8 cellular contexts compared by ENCODE assay signal in genomic region chr6:33080127-33081089, GRCh38. TPM values are rescaled to one million over a fixed set of nuclear protein-coding genes. Genes with fewer than 3 reads are reported as not detected.
DNase-seq lines count a peak whose midpoint lies in the region; ATAC-seq and TF ChIP-seq lines count a peak whose summit lies in the region.

No MANE protein-coding gene starts in this region.

- H3K4me3 ChIP-seq in iPS-18c (ENCODE audit: insufficient read depth, low read depth, low read length): peak overlapping the region; percentile 62

- H3K9me3 Mint-ChIP-seq in brain: peaks cover 0 to 2% (median 0%) of the 10 kb centered on the region in 5 experiments
- H3K9me3 Mint-ChIP-seq in activated naive CD4-positive, alpha-beta T cell treated with anti-CD3 and anti-CD28 coated beads, Interleukin-2, amount 10 ng/mL, durations not matched to agents 7 days and 5 days: no peaks in the 10 kb centered on the region

- no peaks in the 10 kb centered on the region for H3K9me3 ChIP-seq in iPS-18c (ENCODE audit: control insufficient read depth, insufficient read depth, low read length)

- peak overlapping the region in 2 of 5 experiments; percentile 84 to 88 for H3K27ac Mint-ChIP-seq in brain
- H3K27ac Mint-ChIP-seq in activated naive CD4-positive, alpha-beta T cell treated with anti-CD3 and anti-CD28 coated beads, Interleukin-2, amount 10 ng/mL, durations not matched to agents 7 days and 5 days: no peak overlapping the region

- intact Hi-C loops in sciatic nerve (cut with DNase I): loop anchor here (5.0 kb wide), 1 partner anchor 68 kb away; no protein-coding TSS in a partner anchor

- peaks cover 46% of the 10 kb centered on the region for H3K27me3 Mint-ChIP-seq in brain
- H3K27me3 Mint-ChIP-seq in activated naive CD4-positive, alpha-beta T cell treated with anti-CD3 and anti-CD28 coated beads, Interleukin-2, amount 10 ng/mL, durations not matched to agents 7 days and 5 days: peaks cover 57% of the 10 kb centered on the region

- H3K4me1 Mint-ChIP-seq in brain: peaks cover 31% of the 10 kb centered on the region
- peaks cover 42% of the 10 kb centered on the region for H3K4me1 Mint-ChIP-seq in activated naive CD4-positive, alpha-beta T cell treated with anti-CD3 and anti-CD28 coated beads, Interleukin-2, amount 10 ng/mL, durations not matched to agents 7 days and 5 days

- TF ChIP-seq CTCF in brain (conservative IDR thresholded peaks at IDR 0.05): no peak

- CTCF ChIA-PET in activated naive CD4-positive, alpha-beta T cell treated with anti-CD3 and anti-CD28 coated beads, Interleukin-2, amount 10 ng/mL, durations not matched to agents 7 days and 5 days (lab: Charles Lee): interaction anchor here (0.9 to 1.9 kb wide), 2 partner anchors 35 to 66 kb away, joined by 3 to 4 read pairs; no protein-coding TSS in a partner anchor

- in situ Hi-C loops in KBM-7 (cut with MboI; ENCODE audit: low pct_unique_long_range_greater_than_20kb, low sequenced_read_pairs): no loop called here

- DNase-seq in sciatic nerve (ENCODE audit: low spot score): peak; percentile 81
- DNase-seq in KBM-7: no peak
- no peak for DNase-seq in SIG-M5 treated with dmso at 0.1 percent for 504 hours (lab: John Stamatoyannopoulos, UW; ENCODE audit: unreplicated experiment)
- DNase-seq in activated naive CD4-positive, alpha-beta T cell treated with anti-CD3 and anti-CD28 coated beads, Interleukin-2, amount 10 ng/mL, durations not matched to agents 7 days and 5 days: no peak

- H3K4me3 Mint-ChIP-seq in brain: peak overlapping the region; percentile 72 to 90 (median 86)
- H3K4me3 Mint-ChIP-seq in activated naive CD4-positive, alpha-beta T cell treated with anti-CD3 and anti-CD28 coated beads, Interleukin-2, amount 10 ng/mL, durations not matched to agents 7 days and 5 days: no peak overlapping the region

- H3K36me3 Mint-ChIP-seq in brain: no peaks in the 10 kb centered on the region
- H3K36me3 Mint-ChIP-seq in activated naive CD4-positive, alpha-beta T cell treated with anti-CD3 and anti-CD28 coated beads, Interleukin-2, amount 10 ng/mL, durations not matched to agents 7 days and 5 days: no peaks in the 10 kb centered on the region

- ATAC-seq in HG02571 (IDR thresholded peaks at IDR 0.05; ENCODE audit: unreplicated experiment): peak; percentile 36
- ATAC-seq in sciatic nerve: peak; percentile 92
- ATAC-seq in HG03432 (IDR thresholded peaks at IDR 0.05; ENCODE audit: unreplicated experiment): no peak

RNA-seq across cellular contexts. Expression of gene HLA-DPB1, which starts 4.6 kb away (rescaled TPM):
- polyA plus RNA-seq in brain (ENCODE audit: insufficient read depth, low read depth, low replicate concordance): 32.1 TPM
- total RNA-seq in sciatic nerve: 138 TPM

RNA-seq across cellular contexts. Expression of gene HLA-DPA1, which starts 7.0 kb away (rescaled TPM):
- polyA plus RNA-seq in brain (ENCODE audit: insufficient read depth, low read depth, low replicate concordance): 56.8 TPM
- total RNA-seq in sciatic nerve: 141 TPM
